In the genomic region with DNA sequence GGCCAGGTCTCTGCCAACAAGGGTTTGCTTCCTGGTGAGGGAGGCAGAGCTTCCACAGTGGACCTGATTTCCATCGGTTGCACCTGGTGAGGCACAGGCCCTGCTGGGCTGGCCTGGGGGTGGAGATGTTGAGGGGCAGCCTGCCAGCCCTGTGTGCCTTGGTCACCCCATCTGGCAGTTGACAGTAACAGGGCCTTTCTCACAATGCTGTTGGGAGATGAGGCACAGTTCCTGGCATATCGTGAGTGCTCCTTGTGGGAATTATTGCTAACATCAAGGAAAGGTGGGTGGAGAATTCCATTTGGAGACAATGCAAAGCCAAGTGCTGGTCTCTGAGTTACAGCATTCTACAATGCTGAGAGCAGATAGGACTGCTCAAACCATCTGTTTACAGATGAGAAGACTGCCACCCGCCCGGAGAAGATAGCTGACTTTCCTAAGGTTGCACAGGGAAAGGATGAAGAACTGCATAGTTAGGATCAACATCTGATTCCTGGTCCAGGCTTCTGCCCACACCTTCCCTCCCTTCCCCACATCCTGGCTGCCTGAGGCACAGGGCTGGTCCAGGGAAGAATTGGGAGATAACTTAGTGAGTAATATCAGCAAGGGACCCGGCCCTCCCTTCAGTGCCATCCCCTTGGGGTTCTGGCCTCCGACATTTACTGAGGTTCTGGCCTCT, we compare ENCODE assay signal across 1 cellular context.
TF ChIP-seq lines count a peak whose summit lies in the region.

No MANE protein-coding gene starts in this region.

TF ChIP-seq in SK-N-SH treated with all-trans-retinoic acid at 6 μM for 48 hours, 23 proteins besides CTCF, POLR2A, EP300 and RAD21:
- TF ChIP-seq, protein P1, sequence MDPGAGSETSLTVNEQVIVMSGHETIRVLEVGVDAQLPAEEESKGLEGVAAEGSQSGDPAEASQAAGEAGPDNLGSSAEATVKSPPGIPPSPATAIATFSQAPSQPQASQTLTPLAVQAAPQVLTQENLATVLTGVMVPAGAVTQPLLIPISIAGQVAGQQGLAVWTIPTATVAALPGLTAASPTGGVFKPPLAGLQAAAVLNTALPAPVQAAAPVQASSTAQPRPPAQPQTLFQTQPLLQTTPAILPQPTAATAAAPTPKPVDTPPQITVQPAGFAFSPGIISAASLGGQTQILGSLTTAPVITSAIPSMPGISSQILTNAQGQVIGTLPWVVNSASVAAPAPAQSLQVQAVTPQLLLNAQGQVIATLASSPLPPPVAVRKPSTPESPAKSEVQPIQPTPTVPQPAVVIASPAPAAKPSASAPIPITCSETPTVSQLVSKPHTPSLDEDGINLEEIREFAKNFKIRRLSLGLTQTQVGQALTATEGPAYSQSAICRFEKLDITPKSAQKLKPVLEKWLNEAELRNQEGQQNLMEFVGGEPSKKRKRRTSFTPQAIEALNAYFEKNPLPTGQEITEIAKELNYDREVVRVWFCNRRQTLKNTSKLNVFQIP (CRISPR knock-in tag; IDR thresholded peaks at IDR 0.05; ENCODE audit: borderline replicate concordance, low read depth), result no peak
- TF ChIP-seq, protein P2, sequence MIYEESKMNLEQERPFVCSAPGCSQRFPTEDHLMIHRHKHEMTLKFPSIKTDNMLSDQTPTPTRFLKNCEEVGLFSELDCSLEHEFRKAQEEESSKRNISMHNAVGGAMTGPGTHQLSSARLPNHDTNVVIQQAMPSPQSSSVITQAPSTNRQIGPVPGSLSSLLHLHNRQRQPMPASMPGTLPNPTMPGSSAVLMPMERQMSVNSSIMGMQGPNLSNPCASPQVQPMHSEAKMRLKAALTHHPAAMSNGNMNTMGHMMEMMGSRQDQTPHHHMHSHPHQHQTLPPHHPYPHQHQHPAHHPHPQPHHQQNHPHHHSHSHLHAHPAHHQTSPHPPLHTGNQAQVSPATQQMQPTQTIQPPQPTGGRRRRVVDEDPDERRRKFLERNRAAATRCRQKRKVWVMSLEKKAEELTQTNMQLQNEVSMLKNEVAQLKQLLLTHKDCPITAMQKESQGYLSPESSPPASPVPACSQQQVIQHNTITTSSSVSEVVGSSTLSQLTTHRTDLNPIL (CRISPR knock-in tag; IDR thresholded peaks at IDR 0.05; ENCODE audit: low read depth), result no peak
- TF ChIP-seq BACH2 (CRISPR knock-in tag; IDR thresholded peaks at IDR 0.05; ENCODE audit: borderline replicate concordance) (no peak), ZC3H10 (CRISPR knock-in tag; IDR thresholded peaks at IDR 0.05) (no peak), CSDC2 (CRISPR knock-in tag; IDR thresholded peaks at IDR 0.05) (no peak), SNAI2 (CRISPR knock-in tag; IDR thresholded peaks at IDR 0.05) (no peak), ESRRG (CRISPR knock-in tag; IDR thresholded peaks at IDR 0.05) (no peak), TOX (CRISPR knock-in tag; IDR thresholded peaks at IDR 0.05; ENCODE audit: borderline replicate concordance) (no peak), ZFP3 (CRISPR knock-in tag; IDR thresholded peaks at IDR 0.05) (no peak), RARB (CRISPR knock-in tag; IDR thresholded peaks at IDR 0.05) (no peak), ZFP30 (CRISPR knock-in tag; IDR thresholded peaks at IDR 0.05) (no peak), TCF4 (CRISPR knock-in tag; IDR thresholded peaks at IDR 0.05; ENCODE audit: borderline replicate concordance) (no peak), ISL1 (CRISPR knock-in tag; IDR thresholded peaks at IDR 0.05) (no peak), PPARA (CRISPR knock-in tag; IDR thresholded peaks at IDR 0.05; ENCODE audit: borderline replicate concordance) (no peak), ZNF565 (CRISPR knock-in tag; conservative IDR thresholded peaks at IDR 0.05; ENCODE audit: low read depth) (no peak), ZNF8 (CRISPR knock-in tag; IDR thresholded peaks at IDR 0.05) (no peak)
- TF ChIP-seq, protein P3, sequence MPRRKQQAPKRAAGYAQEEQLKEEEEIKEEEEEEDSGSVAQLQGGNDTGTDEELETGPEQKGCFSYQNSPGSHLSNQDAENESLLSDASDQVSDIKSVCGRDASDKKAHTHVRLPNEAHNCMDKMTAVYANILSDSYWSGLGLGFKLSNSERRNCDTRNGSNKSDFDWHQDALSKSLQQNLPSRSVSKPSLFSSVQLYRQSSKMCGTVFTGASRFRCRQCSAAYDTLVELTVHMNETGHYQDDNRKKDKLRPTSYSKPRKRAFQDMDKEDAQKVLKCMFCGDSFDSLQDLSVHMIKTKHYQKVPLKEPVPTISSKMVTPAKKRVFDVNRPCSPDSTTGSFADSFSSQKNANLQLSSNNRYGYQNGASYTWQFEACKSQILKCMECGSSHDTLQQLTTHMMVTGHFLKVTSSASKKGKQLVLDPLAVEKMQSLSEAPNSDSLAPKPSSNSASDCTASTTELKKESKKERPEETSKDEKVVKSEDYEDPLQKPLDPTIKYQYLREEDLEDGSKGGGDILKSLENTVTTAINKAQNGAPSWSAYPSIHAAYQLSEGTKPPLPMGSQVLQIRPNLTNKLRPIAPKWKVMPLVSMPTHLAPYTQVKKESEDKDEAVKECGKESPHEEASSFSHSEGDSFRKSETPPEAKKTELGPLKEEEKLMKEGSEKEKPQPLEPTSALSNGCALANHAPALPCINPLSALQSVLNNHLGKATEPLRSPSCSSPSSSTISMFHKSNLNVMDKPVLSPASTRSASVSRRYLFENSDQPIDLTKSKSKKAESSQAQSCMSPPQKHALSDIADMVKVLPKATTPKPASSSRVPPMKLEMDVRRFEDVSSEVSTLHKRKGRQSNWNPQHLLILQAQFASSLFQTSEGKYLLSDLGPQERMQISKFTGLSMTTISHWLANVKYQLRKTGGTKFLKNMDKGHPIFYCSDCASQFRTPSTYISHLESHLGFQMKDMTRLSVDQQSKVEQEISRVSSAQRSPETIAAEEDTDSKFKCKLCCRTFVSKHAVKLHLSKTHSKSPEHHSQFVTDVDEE (CRISPR knock-in tag; IDR thresholded peaks at IDR 0.05), result no peak
- TF ChIP-seq, protein P4, sequence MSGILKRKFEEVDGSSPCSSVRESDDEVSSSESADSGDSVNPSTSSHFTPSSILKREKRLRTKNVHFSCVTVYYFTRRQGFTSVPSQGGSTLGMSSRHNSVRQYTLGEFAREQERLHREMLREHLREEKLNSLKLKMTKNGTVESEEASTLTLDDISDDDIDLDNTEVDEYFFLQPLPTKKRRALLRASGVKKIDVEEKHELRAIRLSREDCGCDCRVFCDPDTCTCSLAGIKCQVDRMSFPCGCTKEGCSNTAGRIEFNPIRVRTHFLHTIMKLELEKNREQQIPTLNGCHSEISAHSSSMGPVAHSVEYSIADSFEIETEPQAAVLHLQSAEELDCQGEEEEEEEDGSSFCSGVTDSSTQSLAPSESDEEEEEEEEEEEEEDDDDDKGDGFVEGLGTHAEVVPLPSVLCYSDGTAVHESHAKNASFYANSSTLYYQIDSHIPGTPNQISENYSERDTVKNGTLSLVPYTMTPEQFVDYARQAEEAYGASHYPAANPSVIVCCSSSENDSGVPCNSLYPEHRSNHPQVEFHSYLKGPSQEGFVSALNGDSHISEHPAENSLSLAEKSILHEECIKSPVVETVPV (CRISPR knock-in tag; IDR thresholded peaks at IDR 0.05), result no peak
- TF ChIP-seq, protein P5, sequence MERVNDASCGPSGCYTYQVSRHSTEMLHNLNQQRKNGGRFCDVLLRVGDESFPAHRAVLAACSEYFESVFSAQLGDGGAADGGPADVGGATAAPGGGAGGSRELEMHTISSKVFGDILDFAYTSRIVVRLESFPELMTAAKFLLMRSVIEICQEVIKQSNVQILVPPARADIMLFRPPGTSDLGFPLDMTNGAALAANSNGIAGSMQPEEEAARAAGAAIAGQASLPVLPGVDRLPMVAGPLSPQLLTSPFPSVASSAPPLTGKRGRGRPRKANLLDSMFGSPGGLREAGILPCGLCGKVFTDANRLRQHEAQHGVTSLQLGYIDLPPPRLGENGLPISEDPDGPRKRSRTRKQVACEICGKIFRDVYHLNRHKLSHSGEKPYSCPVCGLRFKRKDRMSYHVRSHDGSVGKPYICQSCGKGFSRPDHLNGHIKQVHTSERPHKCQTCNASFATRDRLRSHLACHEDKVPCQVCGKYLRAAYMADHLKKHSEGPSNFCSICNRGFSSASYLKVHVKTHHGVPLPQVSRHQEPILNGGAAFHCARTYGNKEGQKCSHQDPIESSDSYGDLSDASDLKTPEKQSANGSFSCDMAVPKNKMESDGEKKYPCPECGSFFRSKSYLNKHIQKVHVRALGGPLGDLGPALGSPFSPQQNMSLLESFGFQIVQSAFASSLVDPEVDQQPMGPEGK (CRISPR knock-in tag; IDR thresholded peaks at IDR 0.05; ENCODE audit: borderline replicate concordance), result no peak
